Comparison of ENCODE assay signal across 1 cellular context in the genomic region with DNA sequence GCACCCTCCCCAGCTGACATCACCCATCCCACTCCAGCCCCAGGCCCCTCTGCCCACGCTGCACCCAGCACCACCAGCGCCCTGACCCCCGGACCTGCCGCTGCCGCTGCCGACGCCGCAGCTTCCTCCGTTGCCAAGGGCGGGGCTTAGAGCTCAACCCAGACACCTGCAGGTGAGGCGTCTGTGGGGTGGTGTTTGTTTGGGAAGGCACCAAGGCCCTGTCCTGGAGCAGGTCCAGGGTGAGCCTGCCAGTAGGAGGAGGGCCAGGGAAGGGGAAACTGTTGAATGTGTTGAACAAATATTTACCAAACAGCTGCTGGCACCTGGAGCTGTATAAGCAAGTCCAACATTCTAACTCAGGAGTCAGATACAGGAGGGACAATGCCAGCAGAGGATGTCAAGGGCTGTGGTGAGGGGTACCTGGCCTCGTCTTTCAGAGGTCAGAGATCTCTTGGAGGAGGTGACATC.
TF ChIP-seq lines count a peak whose summit lies in the region.

No MANE protein-coding gene starts in this region.

TF ChIP-seq in HepG2, 621 proteins besides CTCF, POLR2A, EP300 and RAD21 (continued from another document and continues in another):
- TF ChIP-seq, protein P1, sequence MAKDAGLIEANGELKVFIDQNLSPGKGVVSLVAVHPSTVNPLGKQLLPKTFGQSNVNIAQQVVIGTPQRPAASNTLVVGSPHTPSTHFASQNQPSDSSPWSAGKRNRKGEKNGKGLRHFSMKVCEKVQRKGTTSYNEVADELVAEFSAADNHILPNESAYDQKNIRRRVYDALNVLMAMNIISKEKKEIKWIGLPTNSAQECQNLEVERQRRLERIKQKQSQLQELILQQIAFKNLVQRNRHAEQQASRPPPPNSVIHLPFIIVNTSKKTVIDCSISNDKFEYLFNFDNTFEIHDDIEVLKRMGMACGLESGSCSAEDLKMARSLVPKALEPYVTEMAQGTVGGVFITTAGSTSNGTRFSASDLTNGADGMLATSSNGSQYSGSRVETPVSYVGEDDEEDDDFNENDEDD (CRISPR knock-in tag; IDR thresholded peaks at IDR 0.05; ENCODE audit: borderline replicate concordance), result no peak
- TF ChIP-seq TARDBP (CRISPR knock-in tag; IDR thresholded peaks at IDR 0.05) (peak; percentile 71; the same call in 1 of the 2 replicates), ELF1 (CRISPR knock-in tag; IDR thresholded peaks at IDR 0.05) (no peak), NONO (IDR thresholded peaks at IDR 0.05) (no peak), NONO (CRISPR knock-in tag; conservative IDR thresholded peaks at IDR 0.05) (peak; percentile 85), SRSF4 (IDR thresholded peaks at IDR 0.05; ENCODE audit: low read depth, low read length, poor library complexity, severe bottlenecking) (no peak), ZFP41 (CRISPR knock-in tag; IDR thresholded peaks at IDR 0.05; ENCODE audit: borderline replicate concordance) (no peak), MBNL3 (CRISPR knock-in tag; conservative IDR thresholded peaks at IDR 0.05) (no peak), ZNF670 (CRISPR knock-in tag; IDR thresholded peaks at IDR 0.05; ENCODE audit: borderline replicate concordance) (no peak), ZNF674 (CRISPR knock-in tag; IDR thresholded peaks at IDR 0.05; ENCODE audit: low read depth) (no peak), TOPORS (CRISPR knock-in tag; IDR thresholded peaks at IDR 0.05) (no peak), GPN1 (CRISPR knock-in tag; IDR thresholded peaks at IDR 0.05; ENCODE audit: borderline replicate concordance) (no peak), PRMT3 (CRISPR knock-in tag; IDR thresholded peaks at IDR 0.05; ENCODE audit: borderline replicate concordance, low read depth) (no peak), ZFP90 (CRISPR knock-in tag; IDR thresholded peaks at IDR 0.05; ENCODE audit: borderline replicate concordance) (no peak), ZFX (CRISPR knock-in tag; IDR thresholded peaks at IDR 0.05; ENCODE audit: low read depth) (peak; percentile 72), TBP (CRISPR knock-in tag; IDR thresholded peaks at IDR 0.05) (no peak), ATF1 (CRISPR knock-in tag; IDR thresholded peaks at IDR 0.05) (no peak), ZNF788 (CRISPR knock-in tag; IDR thresholded peaks at IDR 0.05; ENCODE audit: borderline replicate concordance) (no peak; the same call in 1 of the 2 replicates), YEATS2 (CRISPR knock-in tag; IDR thresholded peaks at IDR 0.05; ENCODE audit: borderline replicate concordance) (no peak), FOXM1 (CRISPR knock-in tag; IDR thresholded peaks at IDR 0.05) (no peak), ZNF343 (CRISPR knock-in tag; IDR thresholded peaks at IDR 0.05) (no peak), SIX4 (CRISPR knock-in tag; IDR thresholded peaks at IDR 0.05) (no peak), JUND (CRISPR knock-in tag; IDR thresholded peaks at IDR 0.05) (no peak), NR2F6 (IDR thresholded peaks at IDR 0.05) (0 out of 2 replicates have a peak, but pooled peaks have one; percentile 19), NR2F6 (CRISPR knock-in tag; IDR thresholded peaks at IDR 0.05) (peak; percentile 56; the same call in 1 of the 2 replicates), ZNF549 (CRISPR knock-in tag; IDR thresholded peaks at IDR 0.05) (no peak), HNF4A (CRISPR knock-in tag; IDR thresholded peaks at IDR 0.05) (peak; percentile 44), ZNF577 (CRISPR knock-in tag; IDR thresholded peaks at IDR 0.05; ENCODE audit: borderline replicate concordance, low read depth) (no peak), GABPB1 (CRISPR knock-in tag; IDR thresholded peaks at IDR 0.05) (peak; percentile 61), ZNF3 (CRISPR knock-in tag; IDR thresholded peaks at IDR 0.05) (no peak), RBM39 (IDR thresholded peaks at IDR 0.05; ENCODE audit: low read depth, low read length, poor library complexity, severe bottlenecking) (no peak), ZNF776 (CRISPR knock-in tag; IDR thresholded peaks at IDR 0.05) (no peak), CHD2 (IDR thresholded peaks at IDR 0.05; ENCODE audit: low read depth, low read length) (no peak), ZFY (CRISPR knock-in tag; IDR thresholded peaks at IDR 0.05) (peak; percentile 51; the same call in 1 of the 2 replicates)
- TF ChIP-seq, protein P2, sequence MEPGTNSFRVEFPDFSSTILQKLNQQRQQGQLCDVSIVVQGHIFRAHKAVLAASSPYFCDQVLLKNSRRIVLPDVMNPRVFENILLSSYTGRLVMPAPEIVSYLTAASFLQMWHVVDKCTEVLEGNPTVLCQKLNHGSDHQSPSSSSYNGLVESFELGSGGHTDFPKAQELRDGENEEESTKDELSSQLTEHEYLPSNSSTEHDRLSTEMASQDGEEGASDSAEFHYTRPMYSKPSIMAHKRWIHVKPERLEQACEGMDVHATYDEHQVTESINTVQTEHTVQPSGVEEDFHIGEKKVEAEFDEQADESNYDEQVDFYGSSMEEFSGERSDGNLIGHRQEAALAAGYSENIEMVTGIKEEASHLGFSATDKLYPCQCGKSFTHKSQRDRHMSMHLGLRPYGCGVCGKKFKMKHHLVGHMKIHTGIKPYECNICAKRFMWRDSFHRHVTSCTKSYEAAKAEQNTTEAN (CRISPR knock-in tag; conservative IDR thresholded peaks at IDR 0.05), result 0 out of 2 replicates have a peak, but pooled peaks have one; percentile 23
- TF ChIP-seq, protein P3, sequence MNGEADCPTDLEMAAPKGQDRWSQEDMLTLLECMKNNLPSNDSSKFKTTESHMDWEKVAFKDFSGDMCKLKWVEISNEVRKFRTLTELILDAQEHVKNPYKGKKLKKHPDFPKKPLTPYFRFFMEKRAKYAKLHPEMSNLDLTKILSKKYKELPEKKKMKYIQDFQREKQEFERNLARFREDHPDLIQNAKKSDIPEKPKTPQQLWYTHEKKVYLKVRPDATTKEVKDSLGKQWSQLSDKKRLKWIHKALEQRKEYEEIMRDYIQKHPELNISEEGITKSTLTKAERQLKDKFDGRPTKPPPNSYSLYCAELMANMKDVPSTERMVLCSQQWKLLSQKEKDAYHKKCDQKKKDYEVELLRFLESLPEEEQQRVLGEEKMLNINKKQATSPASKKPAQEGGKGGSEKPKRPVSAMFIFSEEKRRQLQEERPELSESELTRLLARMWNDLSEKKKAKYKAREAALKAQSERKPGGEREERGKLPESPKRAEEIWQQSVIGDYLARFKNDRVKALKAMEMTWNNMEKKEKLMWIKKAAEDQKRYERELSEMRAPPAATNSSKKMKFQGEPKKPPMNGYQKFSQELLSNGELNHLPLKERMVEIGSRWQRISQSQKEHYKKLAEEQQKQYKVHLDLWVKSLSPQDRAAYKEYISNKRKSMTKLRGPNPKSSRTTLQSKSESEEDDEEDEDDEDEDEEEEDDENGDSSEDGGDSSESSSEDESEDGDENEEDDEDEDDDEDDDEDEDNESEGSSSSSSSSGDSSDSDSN (CRISPR knock-in tag; IDR thresholded peaks at IDR 0.05), result peak; percentile 61; the same call in 1 of the 2 replicates
- TF ChIP-seq, protein P4, sequence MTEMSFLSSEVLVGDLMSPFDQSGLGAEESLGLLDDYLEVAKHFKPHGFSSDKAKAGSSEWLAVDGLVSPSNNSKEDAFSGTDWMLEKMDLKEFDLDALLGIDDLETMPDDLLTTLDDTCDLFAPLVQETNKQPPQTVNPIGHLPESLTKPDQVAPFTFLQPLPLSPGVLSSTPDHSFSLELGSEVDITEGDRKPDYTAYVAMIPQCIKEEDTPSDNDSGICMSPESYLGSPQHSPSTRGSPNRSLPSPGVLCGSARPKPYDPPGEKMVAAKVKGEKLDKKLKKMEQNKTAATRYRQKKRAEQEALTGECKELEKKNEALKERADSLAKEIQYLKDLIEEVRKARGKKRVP (CRISPR knock-in tag; IDR thresholded peaks at IDR 0.05), result peak in 1 of 2 experiments; percentile 50; a peak in 1 of 4 replicates
- TF ChIP-seq, protein P5, sequence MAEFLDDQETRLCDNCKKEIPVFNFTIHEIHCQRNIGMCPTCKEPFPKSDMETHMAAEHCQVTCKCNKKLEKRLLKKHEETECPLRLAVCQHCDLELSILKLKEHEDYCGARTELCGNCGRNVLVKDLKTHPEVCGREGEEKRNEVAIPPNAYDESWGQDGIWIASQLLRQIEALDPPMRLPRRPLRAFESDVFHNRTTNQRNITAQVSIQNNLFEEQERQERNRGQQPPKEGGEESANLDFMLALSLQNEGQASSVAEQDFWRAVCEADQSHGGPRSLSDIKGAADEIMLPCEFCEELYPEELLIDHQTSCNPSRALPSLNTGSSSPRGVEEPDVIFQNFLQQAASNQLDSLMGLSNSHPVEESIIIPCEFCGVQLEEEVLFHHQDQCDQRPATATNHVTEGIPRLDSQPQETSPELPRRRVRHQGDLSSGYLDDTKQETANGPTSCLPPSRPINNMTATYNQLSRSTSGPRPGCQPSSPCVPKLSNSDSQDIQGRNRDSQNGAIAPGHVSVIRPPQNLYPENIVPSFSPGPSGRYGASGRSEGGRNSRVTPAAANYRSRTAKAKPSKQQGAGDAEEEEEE (CRISPR knock-in tag; IDR thresholded peaks at IDR 0.05; ENCODE audit: borderline replicate concordance), result no peak
- TF ChIP-seq, protein P6, sequence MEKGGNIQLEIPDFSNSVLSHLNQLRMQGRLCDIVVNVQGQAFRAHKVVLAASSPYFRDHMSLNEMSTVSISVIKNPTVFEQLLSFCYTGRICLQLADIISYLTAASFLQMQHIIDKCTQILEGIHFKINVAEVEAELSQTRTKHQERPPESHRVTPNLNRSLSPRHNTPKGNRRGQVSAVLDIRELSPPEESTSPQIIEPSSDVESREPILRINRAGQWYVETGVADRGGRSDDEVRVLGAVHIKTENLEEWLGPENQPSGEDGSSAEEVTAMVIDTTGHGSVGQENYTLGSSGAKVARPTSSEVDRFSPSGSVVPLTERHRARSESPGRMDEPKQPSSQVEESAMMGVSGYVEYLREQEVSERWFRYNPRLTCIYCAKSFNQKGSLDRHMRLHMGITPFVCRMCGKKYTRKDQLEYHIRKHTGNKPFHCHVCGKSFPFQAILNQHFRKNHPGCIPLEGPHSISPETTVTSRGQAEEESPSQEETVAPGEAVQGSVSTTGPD (CRISPR knock-in tag; IDR thresholded peaks at IDR 0.05), result no peak
- TF ChIP-seq, protein P7, sequence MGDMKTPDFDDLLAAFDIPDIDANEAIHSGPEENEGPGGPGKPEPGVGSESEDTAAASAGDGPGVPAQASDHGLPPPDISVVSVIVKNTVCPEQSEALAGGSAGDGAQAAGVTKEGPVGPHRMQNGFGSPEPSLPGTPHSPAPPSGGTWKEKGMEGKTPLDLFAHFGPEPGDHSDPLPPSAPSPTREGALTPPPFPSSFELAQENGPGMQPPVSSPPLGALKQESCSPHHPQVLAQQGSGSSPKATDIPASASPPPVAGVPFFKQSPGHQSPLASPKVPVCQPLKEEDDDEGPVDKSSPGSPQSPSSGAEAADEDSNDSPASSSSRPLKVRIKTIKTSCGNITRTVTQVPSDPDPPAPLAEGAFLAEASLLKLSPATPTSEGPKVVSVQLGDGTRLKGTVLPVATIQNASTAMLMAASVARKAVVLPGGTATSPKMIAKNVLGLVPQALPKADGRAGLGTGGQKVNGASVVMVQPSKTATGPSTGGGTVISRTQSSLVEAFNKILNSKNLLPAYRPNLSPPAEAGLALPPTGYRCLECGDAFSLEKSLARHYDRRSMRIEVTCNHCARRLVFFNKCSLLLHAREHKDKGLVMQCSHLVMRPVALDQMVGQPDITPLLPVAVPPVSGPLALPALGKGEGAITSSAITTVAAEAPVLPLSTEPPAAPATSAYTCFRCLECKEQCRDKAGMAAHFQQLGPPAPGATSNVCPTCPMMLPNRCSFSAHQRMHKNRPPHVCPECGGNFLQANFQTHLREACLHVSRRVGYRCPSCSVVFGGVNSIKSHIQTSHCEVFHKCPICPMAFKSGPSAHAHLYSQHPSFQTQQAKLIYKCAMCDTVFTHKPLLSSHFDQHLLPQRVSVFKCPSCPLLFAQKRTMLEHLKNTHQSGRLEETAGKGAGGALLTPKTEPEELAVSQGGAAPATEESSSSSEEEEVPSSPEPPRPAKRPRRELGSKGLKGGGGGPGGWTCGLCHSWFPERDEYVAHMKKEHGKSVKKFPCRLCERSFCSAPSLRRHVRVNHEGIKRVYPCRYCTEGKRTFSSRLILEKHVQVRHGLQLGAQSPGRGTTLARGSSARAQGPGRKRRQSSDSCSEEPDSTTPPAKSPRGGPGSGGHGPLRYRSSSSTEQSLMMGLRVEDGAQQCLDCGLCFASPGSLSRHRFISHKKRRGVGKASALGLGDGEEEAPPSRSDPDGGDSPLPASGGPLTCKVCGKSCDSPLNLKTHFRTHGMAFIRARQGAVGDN (CRISPR knock-in tag; IDR thresholded peaks at IDR 0.05), result peak; percentile 90
- TF ChIP-seq, protein P8, sequence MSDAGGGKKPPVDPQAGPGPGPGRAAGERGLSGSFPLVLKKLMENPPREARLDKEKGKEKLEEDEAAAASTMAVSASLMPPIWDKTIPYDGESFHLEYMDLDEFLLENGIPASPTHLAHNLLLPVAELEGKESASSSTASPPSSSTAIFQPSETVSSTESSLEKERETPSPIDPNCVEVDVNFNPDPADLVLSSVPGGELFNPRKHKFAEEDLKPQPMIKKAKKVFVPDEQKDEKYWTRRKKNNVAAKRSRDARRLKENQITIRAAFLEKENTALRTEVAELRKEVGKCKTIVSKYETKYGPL (CRISPR knock-in tag; IDR thresholded peaks at IDR 0.05), result no peak
- TF ChIP-seq, protein P9, sequence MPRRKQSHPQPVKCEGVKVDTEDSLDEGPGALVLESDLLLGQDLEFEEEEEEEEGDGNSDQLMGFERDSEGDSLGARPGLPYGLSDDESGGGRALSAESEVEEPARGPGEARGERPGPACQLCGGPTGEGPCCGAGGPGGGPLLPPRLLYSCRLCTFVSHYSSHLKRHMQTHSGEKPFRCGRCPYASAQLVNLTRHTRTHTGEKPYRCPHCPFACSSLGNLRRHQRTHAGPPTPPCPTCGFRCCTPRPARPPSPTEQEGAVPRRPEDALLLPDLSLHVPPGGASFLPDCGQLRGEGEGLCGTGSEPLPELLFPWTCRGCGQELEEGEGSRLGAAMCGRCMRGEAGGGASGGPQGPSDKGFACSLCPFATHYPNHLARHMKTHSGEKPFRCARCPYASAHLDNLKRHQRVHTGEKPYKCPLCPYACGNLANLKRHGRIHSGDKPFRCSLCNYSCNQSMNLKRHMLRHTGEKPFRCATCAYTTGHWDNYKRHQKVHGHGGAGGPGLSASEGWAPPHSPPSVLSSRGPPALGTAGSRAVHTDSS (CRISPR knock-in tag; conservative IDR thresholded peaks at IDR 0.05), result no peak
- TF ChIP-seq, protein P10, sequence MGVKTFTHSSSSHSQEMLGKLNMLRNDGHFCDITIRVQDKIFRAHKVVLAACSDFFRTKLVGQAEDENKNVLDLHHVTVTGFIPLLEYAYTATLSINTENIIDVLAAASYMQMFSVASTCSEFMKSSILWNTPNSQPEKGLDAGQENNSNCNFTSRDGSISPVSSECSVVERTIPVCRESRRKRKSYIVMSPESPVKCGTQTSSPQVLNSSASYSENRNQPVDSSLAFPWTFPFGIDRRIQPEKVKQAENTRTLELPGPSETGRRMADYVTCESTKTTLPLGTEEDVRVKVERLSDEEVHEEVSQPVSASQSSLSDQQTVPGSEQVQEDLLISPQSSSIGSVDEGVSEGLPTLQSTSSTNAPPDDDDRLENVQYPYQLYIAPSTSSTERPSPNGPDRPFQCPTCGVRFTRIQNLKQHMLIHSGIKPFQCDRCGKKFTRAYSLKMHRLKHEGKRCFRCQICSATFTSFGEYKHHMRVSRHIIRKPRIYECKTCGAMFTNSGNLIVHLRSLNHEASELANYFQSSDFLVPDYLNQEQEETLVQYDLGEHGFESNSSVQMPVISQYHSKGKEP (CRISPR knock-in tag; IDR thresholded peaks at IDR 0.05), result no peak
- TF ChIP-seq, protein P11, sequence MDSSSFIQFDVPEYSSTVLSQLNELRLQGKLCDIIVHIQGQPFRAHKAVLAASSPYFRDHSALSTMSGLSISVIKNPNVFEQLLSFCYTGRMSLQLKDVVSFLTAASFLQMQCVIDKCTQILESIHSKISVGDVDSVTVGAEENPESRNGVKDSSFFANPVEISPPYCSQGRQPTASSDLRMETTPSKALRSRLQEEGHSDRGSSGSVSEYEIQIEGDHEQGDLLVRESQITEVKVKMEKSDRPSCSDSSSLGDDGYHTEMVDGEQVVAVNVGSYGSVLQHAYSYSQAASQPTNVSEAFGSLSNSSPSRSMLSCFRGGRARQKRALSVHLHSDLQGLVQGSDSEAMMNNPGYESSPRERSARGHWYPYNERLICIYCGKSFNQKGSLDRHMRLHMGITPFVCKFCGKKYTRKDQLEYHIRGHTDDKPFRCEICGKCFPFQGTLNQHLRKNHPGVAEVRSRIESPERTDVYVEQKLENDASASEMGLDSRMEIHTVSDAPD (CRISPR knock-in tag; IDR thresholded peaks at IDR 0.05), result no peak
